In genomic region chrX:130171446-130172126, GRCh38 we compare ENCODE assay signal across 8 cellular contexts. TPM values are rescaled to one million over a fixed set of nuclear protein-coding genes. Genes with fewer than 3 reads are reported as not detected.
DNase-seq lines count a peak whose midpoint lies in the region; ATAC-seq and TF ChIP-seq lines count a peak whose summit lies in the region.

Gene RAB33A, plus strand, starts transcription at chrX:130171962. Its CDS starts 101 bp downstream, at chrX:130172063.

- peaks cover 25% of the 10 kb centered on the region for H3K4me1 Mint-ChIP-seq in stimulated activated effector memory CD8-positive, alpha-beta T cell treated with anti-CD3 and anti-CD28 coated beads, Interleukin-12 subunit alpha, Interleukin-12 subunit beta, amount 100 ng/mL, for 72 hours

- no peak for TF ChIP-seq POLR2A in lower leg skin (IDR thresholded peaks at IDR 0.05)

- WGBS in HUES64: under 1% methylated on average over 51 of the region's 61 CpGs
- 0 to 51% methylated on average over 8 to 49 of the region's 61 CpGs for WGBS in lower leg skin, 2 donors

- H3K9ac ChIP-seq in HUES64 (ENCODE audit: low read depth, low read length): peak within 1 kb of the TSS; percentile 29

- H3K27ac ChIP-seq in HUES64 (ENCODE audit: low read depth, low read length): no peak within 1 kb of the TSS

- H3K4me3 ChIP-seq in HUES64 (ENCODE audit: low read length) (peak within 1 kb of the TSS; percentile 51), lower leg skin (ENCODE audit: low read depth, poor library complexity, severe bottlenecking) (peak within 1 kb of the TSS; percentile 25)

- intact Hi-C loops in lower leg skin (cut with DNase I; ENCODE audit: low total_unique reads): no loop called here

- H3K4me3 Mint-ChIP-seq in stimulated activated effector memory CD8-positive, alpha-beta T cell treated with anti-CD3 and anti-CD28 coated beads, Interleukin-12 subunit alpha, Interleukin-12 subunit beta, amount 100 ng/mL, for 72 hours: peak within 1 kb of the TSS; percentile 81

- peak; percentile 14 for ATAC-seq in GM18502 (IDR thresholded peaks at IDR 0.05; ENCODE audit: poor library complexity, unreplicated experiment)
- ATAC-seq in activated CD4-positive, CD25-positive, alpha-beta regulatory T cell treated with anti-CD3 and anti-CD28 coated beads, Interleukin-2, amount 50 U/mL, for 24 hours: peak; percentile 26 to 28
- ATAC-seq in stimulated activated effector memory CD8-positive, alpha-beta T cell treated with anti-CD3 and anti-CD28 coated beads, Interleukin-12 subunit alpha, Interleukin-12 subunit beta, amount 100 ng/mL, for 72 hours: peak; percentile 54
- no peak for ATAC-seq in HG02610 (IDR thresholded peaks at IDR 0.05; ENCODE audit: unreplicated experiment)

- TF ChIP-seq CTCF in lower leg skin (IDR thresholded peaks at IDR 0.05): no peak

- DNase-seq in dermis blood vessel endothelial cell (peak; percentile 16), lower leg skin (ENCODE audit: low spot score in 2 of 2) (peak in 1 of 2 donors; percentile 87), LoVo (ENCODE audit: low spot score) (no peak)
- DNase-seq in stimulated activated effector memory CD8-positive, alpha-beta T cell treated with anti-CD3 and anti-CD28 coated beads, Interleukin-12 subunit alpha, Interleukin-12 subunit beta, amount 100 ng/mL, for 72 hours (ENCODE audit: low spot score in 2 of 2): peak; percentile 5 to 67

- H3K36me3 Mint-ChIP-seq in stimulated activated effector memory CD8-positive, alpha-beta T cell treated with anti-CD3 and anti-CD28 coated beads, Interleukin-12 subunit alpha, Interleukin-12 subunit beta, amount 100 ng/mL, for 72 hours: peaks cover 24% of the 10 kb centered on the region

- peaks cover 9% of the 10 kb centered on the region for H3K4me1 ChIP-seq in HUES64 (ENCODE audit: insufficient read depth, low read length)

- H3K36me3 ChIP-seq in HUES64 (ENCODE audit: insufficient read depth, low read length): no peaks in the 10 kb centered on the region

- peak within 1 kb of the TSS; percentile 94 for H3K27ac Mint-ChIP-seq in stimulated activated effector memory CD8-positive, alpha-beta T cell treated with anti-CD3 and anti-CD28 coated beads, Interleukin-12 subunit alpha, Interleukin-12 subunit beta, amount 100 ng/mL, for 72 hours

- peaks cover 27% of the 10 kb centered on the region for H3K27me3 ChIP-seq in HUES64 (ENCODE audit: insufficient read depth, low read length)

- no peaks in the 10 kb centered on the region for H3K9me3 ChIP-seq in HUES64 (ENCODE audit: insufficient read depth, low read depth, low read length)

- no peaks in the 10 kb centered on the region for H3K9me3 Mint-ChIP-seq in stimulated activated effector memory CD8-positive, alpha-beta T cell treated with anti-CD3 and anti-CD28 coated beads, Interleukin-12 subunit alpha, Interleukin-12 subunit beta, amount 100 ng/mL, for 72 hours

RNA-seq across cellular contexts. Expression of gene RAB33A, which starts in this region (rescaled TPM):
- 4.8 TPM for polyA plus RNA-seq in HUES64 (2013, experiment 1 of 2)
- polyA plus RNA-seq in HUES64 (2013, experiment 2 of 2): 5.3 TPM
- total RNA-seq in dermis blood vessel endothelial cell (0.17 and 0.42 TPM in 2 replicates), lower leg skin (under 1 TPM in 1 of 4 donors, not detected in 3; 0.65 TPM)

Comparison
In these comparisons a context has a peak if more than half of its experiments do, and no peak if none do; other contexts are left out.
1. Peak in DNase-seq in dermis blood vessel endothelial cell; RNA of the gene not detected or under 1 TPM.